In genomic region chr3:45021524-45021923, GRCh38 we compare ENCODE assay signal across 25 cellular contexts. TPM values are rescaled to one million over a fixed set of nuclear protein-coding genes. Genes with fewer than 3 reads are reported as not detected.
DNase-seq lines count a peak whose midpoint lies in the region; ATAC-seq, FAIRE-seq and TF ChIP-seq lines count a peak whose summit lies in the region.
"Had no signal": no experiment of that assay in that cellular context is flagged by ENCODE, and none has a peak within 500 bp of the region (broad histone marks: within the 10 kb centered on the region; RNA-seq: fewer than 3 reads in every experiment).

No MANE protein-coding gene starts in this region.

- WGBS in HepG2 (ENCODE audit: low lambda C conversion rate) = 58% methylated on average over 4 of the region's 4 CpGs
- 29% methylated on average over 1 of the region's 4 CpGs for WGBS in right lobe of liver (ENCODE audit: insufficient coverage, low coverage, low lambda C conversion rate, missing lambda C conversion rate)
- 0 to 8% (median 3%) methylated on average over 4 of the region's 4 CpGs for WGBS in ovary, 3 donors
- WGBS in SK-N-SH (ENCODE audit: low lambda C conversion rate) = 92% methylated on average over 4 of the region's 4 CpGs

- POLR2A ChIA-PET in HepG2 (lab: Yijun Ruan, JAX) (no interaction called here), SK-N-SH (lab: Yijun Ruan, JAX) (no interaction called here)

- H3K9me3 ChIP-seq in HepG2 (ENCODE audit: low read length) (no peaks in the 10 kb centered on the region), right lobe of liver (no peaks in the 10 kb centered on the region), ovary (no peaks in the 10 kb centered on the region), Peyer's patch (no peaks in the 10 kb centered on the region), SK-N-SH (no peaks in the 10 kb centered on the region)
- H3K9me3 ChIP-seq: thyroid gland had no signal

- no peaks in the 10 kb centered on the region for H3K4me1 ChIP-seq in HepG2 (ENCODE audit: insufficient read depth, low read length)
- H3K4me1 ChIP-seq in right lobe of liver = no peaks in the 10 kb centered on the region
- peaks cover 32% of the 10 kb centered on the region for H3K4me1 ChIP-seq in ovary (ENCODE audit: insufficient read depth)
- H3K4me1 ChIP-seq in Peyer's patch = peaks cover 0 to 6% (median 0%) of the 10 kb centered on the region in 4 donors
- H3K4me1 ChIP-seq in SK-N-SH (ENCODE audit: control insufficient read depth in 1 of 2, insufficient read depth in 2 of 2, low read depth in 1 of 2, low read length in 1 of 2) = no peaks in the 10 kb centered on the region; a peak in 1 of 4 replicates
- H3K4me1 ChIP-seq: foreskin keratinocyte had no signal

- H3K79me2 ChIP-seq in HepG2 (ENCODE audit: insufficient read depth, low read length) = no peaks in the 10 kb centered on the region
- H3K79me2 ChIP-seq in SK-N-SH (ENCODE audit: insufficient read depth) = no peaks in the 10 kb centered on the region

- H3K9ac ChIP-seq in HepG2 (ENCODE audit: insufficient read depth, low read depth, low read length) = no peak overlapping the region
- no peak overlapping the region for H3K9ac ChIP-seq in SK-N-SH

- H4K20me1 ChIP-seq in HepG2 (ENCODE audit: insufficient read depth, low read length) = no peaks in the 10 kb centered on the region
- no peaks in the 10 kb centered on the region for H4K20me1 ChIP-seq in SK-N-SH (ENCODE audit: insufficient read depth)

- H3K9me2 ChIP-seq in SK-N-SH = no peaks in the 10 kb centered on the region

- H3K27me3 ChIP-seq in HepG2 (ENCODE audit: control insufficient read depth in 1 of 2, insufficient read depth in 2 of 2, low read length in 2 of 2) = no peaks in the 10 kb centered on the region
- H3K27me3 ChIP-seq in right lobe of liver = no peaks in the 10 kb centered on the region
- H3K27me3 ChIP-seq in ovary = no peaks in the 10 kb centered on the region
- H3K27me3 ChIP-seq in Peyer's patch = no peaks in the 10 kb centered on the region
- no peaks in the 10 kb centered on the region for H3K27me3 ChIP-seq in SK-N-SH (ENCODE audit: insufficient read depth)
- H3K27me3 ChIP-seq: foreskin keratinocyte, thyroid gland had no signal

- TF ChIP-seq POLR2A in HepG2 (IDR thresholded peaks at IDR 0.05; ENCODE audit: insufficient read depth in 1 of 2, low read depth in 2 of 2, low read length in 2 of 2) = no peak
- no peak for TF ChIP-seq POLR2A in right lobe of liver (IDR thresholded peaks at IDR 0.05)
- no peak for TF ChIP-seq POLR2A in ovary (IDR thresholded peaks at IDR 0.05)
- no peak for TF ChIP-seq POLR2A in Peyer's patch (IDR thresholded peaks at IDR 0.05)

- TF ChIP-seq EP300 in HepG2 (IDR thresholded peaks at IDR 0.05; ENCODE audit: low read depth in 2 of 2, low read length in 2 of 2) (no peak), HepG2 (CRISPR knock-in tag; IDR thresholded peaks at IDR 0.05; ENCODE audit: borderline replicate concordance) (no peak), ovary (IDR thresholded peaks at IDR 0.05) (no peak), SK-N-SH (IDR thresholded peaks at IDR 0.05; ENCODE audit: borderline replicate concordance in 1 of 2, low read depth in 1 of 2, low read length in 1 of 2) (no peak)

- no peak for TF ChIP-seq CTCF in HepG2 (CRISPR knock-in tag; IDR thresholded peaks at IDR 0.05)
- TF ChIP-seq CTCF in right lobe of liver (IDR thresholded peaks at IDR 0.05) = no peak
- no peak for TF ChIP-seq CTCF in ovary (IDR thresholded peaks at IDR 0.05)
- no peak for TF ChIP-seq CTCF in Peyer's patch (IDR thresholded peaks at IDR 0.05)
- no peak for TF ChIP-seq CTCF in SK-N-SH (IDR thresholded peaks at IDR 0.05)

- no peak for FAIRE-seq in HepG2 (lab: Jason Lieb, UNC)
- FAIRE-seq: GM12891, keratinocyte, small intestine, TTC549 had no signal

- H3K4me2 ChIP-seq in HepG2 (ENCODE audit: low read depth, low read length) = no peak overlapping the region
- H3K4me2 ChIP-seq in SK-N-SH = no peak overlapping the region

- CTCF ChIA-PET in HepG2 (lab: Yijun Ruan, JAX; ENCODE audit: low intra/inter-chr PET ratio, low total read pairs) = no interaction called here
- CTCF ChIA-PET in SK-N-SH (lab: Yijun Ruan, JAX) = interaction anchor here (0.9 to 1.8 kb wide), 3 partner anchors 9 to 19 kb away, joined by 3 to 5 read pairs (median 5); no protein-coding TSS in a partner anchor

- ATAC-seq in HepG2 = peak; percentile 21; the same call in 1 of the 3 replicates
- ATAC-seq in right lobe of liver = no peak
- ATAC-seq: activated CD8-positive, alpha-beta memory T cell treated with anti-CD3 and anti-CD28 coated beads, Interleukin-2, amount 10 ng/mL, durations not matched to agents 7 days and 5 days; foreskin keratinocyte had no signal

- H2AFZ ChIP-seq in HepG2 (ENCODE audit: low read length) = no peak overlapping the region
- H2AFZ ChIP-seq in SK-N-SH (ENCODE audit: low read depth) = no peak overlapping the region

- H3K4me3 ChIP-seq in HepG2 (replicated peaks in 1 of 3; ENCODE audit: insufficient read depth in 1 of 3, low read depth in 2 of 3, low read length in 3 of 3) (no peak overlapping the region), right lobe of liver (no peak overlapping the region), ovary (no peak overlapping the region), Peyer's patch (no peak overlapping the region), SK-N-SH (ENCODE audit: low read depth in 2 of 2, low read length in 1 of 2) (no peak overlapping the region)
- H3K4me3 ChIP-seq: thyroid gland had no signal

- DNase-seq in HepG2 (ENCODE audit: low spot score) = no peak
- DNase-seq in right lobe of liver = no peak
- DNase-seq in left kidney (ENCODE audit: low read depth, low spot score) = peak; percentile 37
- peak in 4 of 5 donors; percentile 29 to 62 (median 51) for DNase-seq in ovary
- no peak for DNase-seq in Peyer's patch
- DNase-seq in SK-N-SH = no peak
- DNase-seq in posterior cingulate gyrus = no peak
- no peak for DNase-seq in activated T-cell treated with anti-CD3 and anti-CD28 coated beads, Interleukin-2, amount 50 U/mL, for 48 hours
- DNase-seq: 8988T; activated CD4-positive, alpha-beta T cell treated with anti-CD3 and anti-CD28 coated beads for 48 hours; activated CD8-positive, alpha-beta memory T cell treated with anti-CD3 and anti-CD28 coated beads, Interleukin-2, amount 10 ng/mL, durations not matched to agents 7 days and 5 days; foreskin keratinocyte; Kasumi-1; mesenchymal stem cell; NCI-H2029; NCI-H446; nephron progenitor cell; SHP77 treated with DMSO at 0.1 percent for 48 hours; small intestine; thyroid gland had no signal

- H3K36me3 ChIP-seq in HepG2 (replicated peaks in 1 of 2; ENCODE audit: control insufficient read depth in 1 of 2, insufficient read depth in 2 of 2, low read length in 2 of 2) = no peaks in the 10 kb centered on the region; a peak in 1 of 5 replicates
- no peaks in the 10 kb centered on the region for H3K36me3 ChIP-seq in right lobe of liver
- no peaks in the 10 kb centered on the region for H3K36me3 ChIP-seq in ovary
- no peaks in the 10 kb centered on the region for H3K36me3 ChIP-seq in Peyer's patch
- no peaks in the 10 kb centered on the region for H3K36me3 ChIP-seq in SK-N-SH (replicated peaks in 1 of 2; ENCODE audit: control insufficient read depth in 1 of 2, insufficient read depth in 2 of 2, low read length in 1 of 2)
- H3K36me3 ChIP-seq: thyroid gland had no signal

- intact Hi-C loops in HepG2 (cut with micrococcal nuclease; ENCODE audit: unreplicated experiment) (no loop called here), right lobe of liver (cut with DNase I) (no loop called here), ovary (cut with DNase I) (no loop called here), posterior cingulate gyrus (cut with DNase I) (no loop called here)

- TF ChIP-seq RAD21 in HepG2 (CRISPR knock-in tag; IDR thresholded peaks at IDR 0.05) (no peak), SK-N-SH (IDR thresholded peaks at IDR 0.05; ENCODE audit: low read length) (no peak)

- H3K27ac ChIP-seq in HepG2 (ENCODE audit: extremely low read length, insufficient read depth, low read length) (no peak overlapping the region), right lobe of liver (no peak overlapping the region), ovary (no peak overlapping the region), Peyer's patch (no peak overlapping the region), SK-N-SH (ENCODE audit: low read depth in 2 of 2, low read length in 1 of 2) (no peak overlapping the region)
- H3K27ac ChIP-seq: foreskin keratinocyte, thyroid gland had no signal

- no TSS peak for BruUV-seq in HepG2 (replicated peaks; lab: Mats Ljungman, UMichigan)

- H3F3A ChIP-seq in SK-N-SH (replicated peaks; ENCODE audit: insufficient read depth) = no peaks in the 10 kb centered on the region

- in situ Hi-C loops in HepG2 (cut with HindIII; ENCODE audit: extremely low pct_ligation_motif_present, low pct_unique_long_range_greater_than_20kb) = no loop called here

RNA-seq across cellular contexts. Expression of gene CLEC3B, which starts 4.6 kb away (rescaled TPM):
- total RNA-seq in HepG2 (2016; rRNA removed; fragmentation: Illumina TruSeq; extraction: Trizol) (not detected in 2 replicates), right lobe of liver (10 to 100 TPM; 14.4 to 22.1 (median 19.6) TPM), ovary (10 to 100 TPM in 3 of 7 donors, 1 to 10 TPM in 4; 2.9 to 18.2 (median 7.5) TPM), Peyer's patch (10 to 100 TPM; 11.6 to 47.9 (median 32.7) TPM)
- total RNA-seq in HepG2 (2016; cell fraction: cytosol; rRNA removed; fragmentation: Illumina TruSeq; extraction: Trizol; ENCODE audit: low read depth) = not detected in 2 replicates
- total RNA-seq in HepG2 (2016; cell fraction: insoluble cytoplasmic fraction; rRNA removed; fragmentation: Illumina TruSeq; extraction: Trizol) = not detected in 2 replicates
- not detected in 2 replicates for total RNA-seq in HepG2 (2016; cell fraction: membrane; rRNA removed; fragmentation: Illumina TruSeq; extraction: Trizol)
- total RNA-seq in HepG2 (2016; cell fraction: nucleus; rRNA removed; fragmentation: Illumina TruSeq; extraction: Trizol) = not detected in 2 replicates
- polyA plus RNA-seq in HepG2 (2011; rRNA removed) (0.07 and 0.10 TPM in 2 replicates), ovary (10 to 100 TPM; 12.2 to 63.5 TPM), SK-N-SH (2012; rRNA removed) (0.16 and 0.46 TPM in 2 replicates)
- polyA plus RNA-seq in HepG2 (2011; cell fraction: cytosol; rRNA removed) = not detected in 2 replicates
- 0.39 and 0.47 TPM in 2 replicates for polyA plus RNA-seq in HepG2 (2011; cell fraction: nucleus; rRNA removed)
- 0.24 TPM in 1 of 2 replicates, not detected in the other for polyA plus RNA-seq in HepG2 (2012)
- not detected in 2 replicates for polyA plus RNA-seq in HepG2 (2016; cell fraction: cytosol; fragmentation: Illumina TruSeq; extraction: Trizol; ENCODE audit: low read depth)
- not detected in 2 replicates for polyA plus RNA-seq in HepG2 (2016; cell fraction: insoluble cytoplasmic fraction; fragmentation: Illumina TruSeq; extraction: Trizol; ENCODE audit: low read depth)
- not detected in 2 replicates for polyA plus RNA-seq in HepG2 (2016; cell fraction: membrane; fragmentation: Illumina TruSeq; extraction: Trizol; ENCODE audit: low read depth)
- polyA plus RNA-seq in HepG2 (2016; cell fraction: nucleus; fragmentation: Illumina TruSeq; extraction: Trizol; ENCODE audit: insufficient read depth, low read depth) = 0.77 TPM in 1 of 2 replicates, not detected in the other
- polyA minus RNA-seq in HepG2 (2011; rRNA and poly(A)+ RNA removed; ENCODE audit: low replicate concordance) = 0.37 TPM in 1 of 2 replicates, not detected in the other
- not detected in 2 replicates for polyA minus RNA-seq in HepG2 (2011; cell fraction: cytosol; rRNA and poly(A)+ RNA removed)
- polyA minus RNA-seq in HepG2 (2011; cell fraction: nucleus; rRNA and poly(A)+ RNA removed) = 0.77 TPM in 1 of 2 replicates, not detected in the other
- polyA plus RNA-seq in SK-N-SH (2012; cell fraction: cytosol; rRNA removed) = 0.05 and 0.23 TPM in 2 replicates
- 2.1 and 3.1 TPM in 2 replicates for polyA plus RNA-seq in SK-N-SH (2012; cell fraction: nucleus; rRNA removed)
- total RNA-seq: activated CD8-positive, alpha-beta memory T cell treated with anti-CD3 and anti-CD28 coated beads, Interleukin-2, amount 10 ng/mL, durations not matched to agents 7 days and 5 days; activated T-helper 1 cell treated with anti-CD3 and anti-CD28 coated beads, Interleukin-12 subunit alpha, Interleukin-12 subunit beta, Interleukin-2, Interleukin-4 antibody, amounts not matched to agents 30 ng/mL and 10 ng/mL and 1 ng/mL, durations not matched to agents 14 hours and 24 hours and 36 hours; epithelial cell of proximal tubule; foreskin keratinocyte had no signal
- polyA plus RNA-seq: foreskin keratinocyte, keratinocyte had no signal

RNA-seq across cellular contexts. Expression of gene EXOSC7, which starts 45.5 kb away (rescaled TPM):
- total RNA-seq in HepG2 (2016; rRNA removed; fragmentation: Illumina TruSeq; extraction: Trizol) = 74.7 and 81.9 TPM in 2 replicates
- 14.7 and 18.3 TPM in 2 replicates for total RNA-seq in HepG2 (2016; cell fraction: cytosol; rRNA removed; fragmentation: Illumina TruSeq; extraction: Trizol; ENCODE audit: low read depth)
- 74.4 and 92.0 TPM in 2 replicates for total RNA-seq in HepG2 (2016; cell fraction: insoluble cytoplasmic fraction; rRNA removed; fragmentation: Illumina TruSeq; extraction: Trizol)
- 20.2 and 24.8 TPM in 2 replicates for total RNA-seq in HepG2 (2016; cell fraction: membrane; rRNA removed; fragmentation: Illumina TruSeq; extraction: Trizol)
- total RNA-seq in HepG2 (2016; cell fraction: nucleus; rRNA removed; fragmentation: Illumina TruSeq; extraction: Trizol) = 45.8 and 52.9 TPM in 2 replicates
- 56.8 and 68.3 TPM in 2 replicates for polyA plus RNA-seq in HepG2 (2011; rRNA removed)
- polyA plus RNA-seq in HepG2 (2011; cell fraction: cytosol; rRNA removed) = 69.7 and 74.0 TPM in 2 replicates
- polyA plus RNA-seq in HepG2 (2011; cell fraction: nucleus; rRNA removed) = 30.3 and 40.7 TPM in 2 replicates
- polyA plus RNA-seq in HepG2 (2012) = 56.8 and 61.8 TPM in 2 replicates
- polyA plus RNA-seq in HepG2 (2016; cell fraction: cytosol; fragmentation: Illumina TruSeq; extraction: Trizol; ENCODE audit: low read depth) = 12.5 and 13.4 TPM in 2 replicates
- 79.1 and 90.4 TPM in 2 replicates for polyA plus RNA-seq in HepG2 (2016; cell fraction: insoluble cytoplasmic fraction; fragmentation: Illumina TruSeq; extraction: Trizol; ENCODE audit: low read depth)
- 14.3 and 15.5 TPM in 2 replicates for polyA plus RNA-seq in HepG2 (2016; cell fraction: membrane; fragmentation: Illumina TruSeq; extraction: Trizol; ENCODE audit: low read depth)
- polyA plus RNA-seq in HepG2 (2016; cell fraction: nucleus; fragmentation: Illumina TruSeq; extraction: Trizol; ENCODE audit: insufficient read depth, low read depth) = 55.0 and 61.2 TPM in 2 replicates
- 54.6 and 79.4 TPM in 2 replicates for polyA minus RNA-seq in HepG2 (2011; rRNA and poly(A)+ RNA removed; ENCODE audit: low replicate concordance)
- polyA minus RNA-seq in HepG2 (2011; cell fraction: cytosol; rRNA and poly(A)+ RNA removed) = 14.5 and 18.1 TPM in 2 replicates
- polyA minus RNA-seq in HepG2 (2011; cell fraction: nucleus; rRNA and poly(A)+ RNA removed) = 56.4 and 58.9 TPM in 2 replicates
- 10 to 100 TPM; 15.1 to 25.7 (median 15.9) TPM for total RNA-seq in right lobe of liver
- total RNA-seq in ovary = 10 to 100 TPM; 28.3 to 39.3 (median 36.8) TPM
- polyA plus RNA-seq in ovary = 10 to 100 TPM; 34.5 to 35.4 TPM
- 10 to 100 TPM; 19.8 to 66.0 (median 28.6) TPM for total RNA-seq in Peyer's patch
- polyA plus RNA-seq in SK-N-SH (2012; rRNA removed) = 83.5 and 96.4 TPM in 2 replicates
- polyA plus RNA-seq in SK-N-SH (2012; cell fraction: cytosol; rRNA removed) = 94.3 and 94.9 TPM in 2 replicates
- polyA plus RNA-seq in SK-N-SH (2012; cell fraction: nucleus; rRNA removed) = 66.6 and 68.4 TPM in 2 replicates

RNA-seq across cellular contexts. Expression of gene ZDHHC3, which starts 45.5 kb away (rescaled TPM):
- total RNA-seq in HepG2 (2016; rRNA removed; fragmentation: Illumina TruSeq; extraction: Trizol) (40.8 and 44.1 TPM in 2 replicates), right lobe of liver (10 to 100 TPM; 27.5 to 36.7 (median 32.0) TPM), ovary (10 to 100 TPM; 28.6 to 63.1 (median 46.2) TPM), Peyer's patch (100 to 1,000 TPM in 3 of 4 donors, 10 to 100 TPM in 1; 70.1 to 190 (median 152) TPM)
- total RNA-seq in HepG2 (2016; cell fraction: cytosol; rRNA removed; fragmentation: Illumina TruSeq; extraction: Trizol; ENCODE audit: low read depth) = 44.6 and 63.4 TPM in 2 replicates
- 38.9 TPM in 2 replicates for total RNA-seq in HepG2 (2016; cell fraction: insoluble cytoplasmic fraction; rRNA removed; fragmentation: Illumina TruSeq; extraction: Trizol)
- total RNA-seq in HepG2 (2016; cell fraction: membrane; rRNA removed; fragmentation: Illumina TruSeq; extraction: Trizol) = 88.8 and 95.5 TPM in 2 replicates
- total RNA-seq in HepG2 (2016; cell fraction: nucleus; rRNA removed; fragmentation: Illumina TruSeq; extraction: Trizol) = 32.2 and 35.0 TPM in 2 replicates
- polyA plus RNA-seq in HepG2 (2011; rRNA removed) (63.2 and 65.7 TPM in 2 replicates), ovary (10 to 100 TPM; 30.6 to 81.2 TPM), SK-N-SH (2012; rRNA removed) (60.7 and 72.3 TPM in 2 replicates)
- 63.4 and 70.0 TPM in 2 replicates for polyA plus RNA-seq in HepG2 (2011; cell fraction: cytosol; rRNA removed)
- 49.3 and 50.0 TPM in 2 replicates for polyA plus RNA-seq in HepG2 (2011; cell fraction: nucleus; rRNA removed)
- 27.7 and 34.2 TPM in 2 replicates for polyA plus RNA-seq in HepG2 (2012)
- 66.7 and 83.5 TPM in 2 replicates for polyA plus RNA-seq in HepG2 (2016; cell fraction: cytosol; fragmentation: Illumina TruSeq; extraction: Trizol; ENCODE audit: low read depth)
- polyA plus RNA-seq in HepG2 (2016; cell fraction: insoluble cytoplasmic fraction; fragmentation: Illumina TruSeq; extraction: Trizol; ENCODE audit: low read depth) = 39.8 and 49.2 TPM in 2 replicates
- 86.9 and 101 TPM in 2 replicates for polyA plus RNA-seq in HepG2 (2016; cell fraction: membrane; fragmentation: Illumina TruSeq; extraction: Trizol; ENCODE audit: low read depth)
- 44.4 and 49.2 TPM in 2 replicates for polyA plus RNA-seq in HepG2 (2016; cell fraction: nucleus; fragmentation: Illumina TruSeq; extraction: Trizol; ENCODE audit: insufficient read depth, low read depth)
- 311 and 530 TPM in 2 replicates for polyA minus RNA-seq in HepG2 (2011; rRNA and poly(A)+ RNA removed; ENCODE audit: low replicate concordance)
- 26.9 and 42.4 TPM in 2 replicates for polyA minus RNA-seq in HepG2 (2011; cell fraction: cytosol; rRNA and poly(A)+ RNA removed)
- 59.6 and 61.3 TPM in 2 replicates for polyA minus RNA-seq in HepG2 (2011; cell fraction: nucleus; rRNA and poly(A)+ RNA removed)
- 45.7 and 63.4 TPM in 2 replicates for polyA plus RNA-seq in SK-N-SH (2012; cell fraction: cytosol; rRNA removed)
- polyA plus RNA-seq in SK-N-SH (2012; cell fraction: nucleus; rRNA removed) = 51.3 and 65.3 TPM in 2 replicates

Comparison
In these comparisons a context has a peak if more than half of its experiments do, and no peak if none do; other contexts are left out.
1. DNase-seq: peak in left kidney (single experiment) and ovary (4 of 5); none in HepG2 (single experiment), right lobe of liver (0 of 3), Peyer's patch (0 of 3), SK-N-SH (single experiment), posterior cingulate gyrus (0 of 10) and activated T-cell treated with anti-CD3 and anti-CD28 coated beads, Interleukin-2, amount 50 U/mL, for 48 hours (0 of 2).